Comparison of ENCODE assay signal across 29 cellular contexts in genomic region chr5:129112295-129112694, GRCh38.
"Had no signal": no experiment of that assay in that cellular context is flagged by ENCODE, and none has a peak within 500 bp of the region (broad histone marks: within the 10 kb centered on the region; RNA-seq: fewer than 3 reads in every experiment).

No MANE protein-coding gene starts in this region.

- FAIRE-seq: astrocyte had no signal

- H3K9ac ChIP-seq: SK-N-SH had no signal

- ATAC-seq: activated naive CD4-positive, alpha-beta T cell treated with anti-CD3 and anti-CD28 coated beads, Interleukin-2, amount 50 U/mL, for 72 hours; activated T-cell treated with anti-CD3 and anti-CD28 coated beads, Interleukin-2, amount 50 U/mL, for 4 hours; body of pancreas; Panc1; WTC11 had no signal

- H3K4me1 ChIP-seq: body of pancreas, breast epithelium, SJSA1 had no signal

- H3K9me3 ChIP-seq: adrenal gland, body of pancreas, breast epithelium, SJSA1, SK-N-SH had no signal

- H3K36me3 ChIP-seq: adrenal gland, breast epithelium had no signal

- H3K27ac ChIP-seq: adrenal gland, body of pancreas, breast epithelium, SJSA1 had no signal

- H3K4me3 ChIP-seq: adrenal gland, body of pancreas, breast epithelium, SJSA1 had no signal

- H3K27me3 ChIP-seq: adrenal gland, body of pancreas, breast epithelium, SJSA1 had no signal

- H3K4me2 ChIP-seq: SK-N-SH had no signal

- DNase-seq: activated CD4-positive, alpha-beta memory T cell treated with anti-CD3 and anti-CD28 coated beads for 36 hours; activated CD4-positive, alpha-beta T cell treated with anti-CD3 and anti-CD28 coated beads for 4 hours; activated CD4-positive, alpha-beta T cell treated with anti-CD3 and anti-CD28 coated beads, Interleukin-2, amount 50 U/mL, for 1 hour; activated CD4-positive, CD25-positive, alpha-beta regulatory T cell treated with anti-CD3 and anti-CD28 coated beads, Interleukin-2, amount 50 U/mL, for 72 hours; activated CD8-positive, alpha-beta memory T cell treated with anti-CD3 and anti-CD28 coated beads, Interleukin-2, amount 50 U/mL, for 4 hours; activated gamma-delta T cell treated with Interleukin-2 at 50 U/mL for 16 hours; activated naive CD4-positive, alpha-beta T cell treated with anti-CD3 and anti-CD28 coated beads for 36 hours; activated T-cell treated with anti-CD3 and anti-CD28 coated beads for 4 hours; activated T-cell treated with anti-CD3 and anti-CD28 coated beads, Interleukin-2, amount 50 U/mL, for 4 hours; adrenal gland; body of pancreas; caudate nucleus; Karpas-422; NCI-H1105; NCI-H1417 treated with DMSO at 0.1 percent for 48 hours; NCI-H187 treated with DMSO at 0.1 percent for 48 hours; NCI-H2081; NCI-H226; NCI-H446 treated with DMSO at 0.1 percent for 48 hours; NCI-H524; RPMI8226; SHP77 treated with DMSO at 0.1 percent for 48 hours; SK-N-SH had no signal
